9 cellular contexts compared by ENCODE assay signal in the genomic region with DNA sequence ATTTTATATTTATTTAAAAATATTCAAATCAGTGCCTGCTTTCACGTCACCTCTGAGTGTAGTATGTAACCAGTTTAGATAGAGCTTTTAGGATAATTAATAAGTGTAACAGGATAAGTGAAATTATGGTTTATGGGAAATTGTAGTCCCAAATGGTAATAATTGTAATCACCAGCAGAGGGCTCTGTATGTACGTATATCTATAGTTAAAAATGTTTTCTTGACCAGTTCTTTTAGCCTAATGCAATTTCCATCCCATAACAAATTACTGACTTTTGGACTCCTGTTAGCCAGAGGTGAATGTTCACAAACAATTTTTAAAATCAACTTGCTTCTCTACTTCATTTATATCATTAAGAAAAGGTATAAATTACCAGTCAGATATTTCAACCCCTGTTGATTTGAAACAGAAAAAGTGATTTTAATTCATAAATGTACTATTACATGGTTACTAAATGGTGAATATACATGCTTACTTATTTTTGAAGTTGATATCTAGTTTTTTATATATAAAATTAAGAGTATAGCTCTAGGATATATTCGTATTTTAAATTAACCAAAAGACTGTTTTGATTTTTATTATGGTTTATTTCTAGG. TPM values are rescaled to one million over a fixed set of nuclear protein-coding genes. Genes with fewer than 3 reads are reported as not detected.
DNase-seq lines count a peak whose midpoint lies in the region; ATAC-seq and TF ChIP-seq lines count a peak whose summit lies in the region.
"Had no signal": no experiment of that assay in that cellular context is flagged by ENCODE, and none has a peak within 500 bp of the region (broad histone marks: within the 10 kb centered on the region; RNA-seq: fewer than 3 reads in every experiment).

No MANE protein-coding gene starts in this region.

- TF ChIP-seq CTCF in CD4-positive, alpha-beta T cell (IDR thresholded peaks at IDR 0.05): peak; percentile 97
- no peak for TF ChIP-seq CTCF in GM20000 (IDR thresholded peaks at IDR 0.05; ENCODE audit: extremely low read depth, missing control alignments)

- H3K4me1 Mint-ChIP-seq in CD4-positive, alpha-beta T cell (ENCODE audit: low read depth): peaks cover 39% of the 10 kb centered on the region

- intact Hi-C loops in CD4-positive, alpha-beta T cell (cut with DNase I, micrococcal nuclease): loop anchor here (1.0 to 10.0 kb wide), 5 partner anchors 214 to 436 kb away; no protein-coding TSS in a partner anchor

- H3K36me3 Mint-ChIP-seq in CD4-positive, alpha-beta T cell (ENCODE audit: low read depth): peaks cover 67% of the 10 kb centered on the region

- no peak overlapping the region for H3K4me3 Mint-ChIP-seq in CD4-positive, alpha-beta T cell
- H3K4me3 Mint-ChIP-seq: T-helper 1 cell treated with Interleukin-12 subunit alpha and Interleukin-12 subunit beta and Interleukin-4 antibody, amounts not matched to agents 30 μg/mL and 1 μg/mL, for 36 hours had no signal

- CTCF ChIA-PET in CD4-positive, alpha-beta T cell (lab: Charles Lee): interaction anchor here (0.6 to 3.5 kb wide), 8 partner anchors 70 to 388 kb away, joined by 3 to 24 read pairs (median 4); no protein-coding TSS in a partner anchor

- no peaks in the 10 kb centered on the region for H3K27me3 ChIP-seq in CD4-positive, alpha-beta T cell (ENCODE audit: control insufficient read depth, insufficient read depth, low read length)

- ATAC-seq in CD4-positive, alpha-beta T cell (ENCODE audit: poor library complexity): no peak
- no peak for ATAC-seq in GM18873 (IDR thresholded peaks at IDR 0.05; ENCODE audit: low FRiP score, unreplicated experiment)
- no peak for ATAC-seq in GM18520 (IDR thresholded peaks at IDR 0.05; ENCODE audit: unreplicated experiment)

- DNase-seq in CD4-positive, alpha-beta T cell: no peak
- DNase-seq in GM20000 (ENCODE audit: low spot score): peak; percentile 9
- peak; percentile 48 for DNase-seq in NCI-H460 (ENCODE audit: extremely low read depth, low read depth)
- peak; percentile 47 for DNase-seq in central memory CD4-positive, alpha-beta T cell
- DNase-seq in lung microvascular endothelial cell (ENCODE audit: low read depth in 2 of 2): peak; percentile 72 to 82
- no peak for DNase-seq in mucosa of gallbladder (ENCODE audit: low spot score)

- no peaks in the 10 kb centered on the region for H3K27me3 Mint-ChIP-seq in CD4-positive, alpha-beta T cell

- peaks cover 2% of the 10 kb centered on the region for H3K9me3 Mint-ChIP-seq in CD4-positive, alpha-beta T cell

- no peaks in the 10 kb centered on the region for H3K9me3 ChIP-seq in CD4-positive, alpha-beta T cell (ENCODE audit: control insufficient read depth, low read length)

- peak overlapping the region; percentile 71 for H3K27ac Mint-ChIP-seq in CD4-positive, alpha-beta T cell
- H3K27ac Mint-ChIP-seq: T-helper 1 cell treated with Interleukin-12 subunit alpha and Interleukin-12 subunit beta and Interleukin-4 antibody, amounts not matched to agents 30 μg/mL and 1 μg/mL, for 36 hours had no signal

- POLR2A ChIA-PET in CD4-positive, alpha-beta T cell (lab: Charles Lee): interaction anchor here (0.7 to 2.5 kb wide), 5 partner anchors 317 to 388 kb away, joined by 3 to 21 read pairs (median 3); a partner anchor contains a TSS

- no peak overlapping the region for H3K27ac ChIP-seq in CD4-positive, alpha-beta T cell (ENCODE audit: low read depth, low read length)

RNA-seq across cellular contexts. Expression of a gene that starts 25.3 kb away (rescaled TPM):
- total RNA-seq in CD4-positive, alpha-beta T cell: 10 to 100 TPM; 21.6 to 21.7 TPM
- 23.1 and 25.6 TPM in 2 replicates for total RNA-seq in NCI-H460 (2014; rRNA removed; shearing (Covaris generic))
- polyA plus RNA-seq in NCI-H460 (2014; cell fraction: nucleus; rRNA removed): 14.1 and 15.2 TPM in 2 replicates
- 22.0 and 27.4 TPM in 2 replicates for total RNA-seq in lung microvascular endothelial cell
- total RNA-seq in mucosa of gallbladder: 35.0 TPM

RNA-seq across cellular contexts. Expression of a gene that starts 26.6 kb away (rescaled TPM):
- 1 to 10 TPM; 1.5 to 1.8 TPM for total RNA-seq in CD4-positive, alpha-beta T cell
- 18.1 and 19.0 TPM in 2 replicates for total RNA-seq in NCI-H460 (2014; rRNA removed; shearing (Covaris generic))
- polyA plus RNA-seq in NCI-H460 (2014; cell fraction: nucleus; rRNA removed): 26.7 and 38.7 TPM in 2 replicates
- total RNA-seq in lung microvascular endothelial cell (10.9 and 11.8 TPM in 2 replicates), mucosa of gallbladder (12.8 TPM)

Comparison
In these comparisons a context has a peak if more than half of its experiments do, and no peak if none do; other contexts are left out.
1. DNase-seq: peak in GM20000 (single experiment), NCI-H460 (single experiment), central memory CD4-positive, alpha-beta T cell (single experiment) and lung microvascular endothelial cell (2 of 2); none in CD4-positive, alpha-beta T cell (0 of 10) and mucosa of gallbladder (single experiment).